ENCODE assay signal across 8 cellular contexts in genomic region chr2:111705711-111706323, GRCh38.
DNase-seq lines count a peak whose midpoint lies in the region; ATAC-seq and TF ChIP-seq lines count a peak whose summit lies in the region.

No MANE protein-coding gene starts in this region.

- H3K9me2 ChIP-seq in OCI-LY7 (ENCODE audit: insufficient read depth, low read length), result no peaks in the 10 kb centered on the region

- intact Hi-C loops in Calu3 (cut with micrococcal nuclease; ENCODE audit: unreplicated experiment), result no loop called here
- intact Hi-C loops in OCI-LY7 (cut with micrococcal nuclease; ENCODE audit: unreplicated experiment), result loop anchor here (1.0 to 10.0 kb wide), 5 partner anchors 35 to 959 kb away; partner anchors contain the start of gene BCL2L11
- intact Hi-C loops in transverse colon (cut with DNase I; ENCODE audit: low total_unique reads), result no loop called here

- DNase-seq in Calu3 (peak; percentile 80), OCI-LY7 (ENCODE audit: low spot score) (peak; percentile 98), kidney tubule cell (ENCODE audit: low spot score) (peak; percentile 99), transverse colon (peak; percentile 54), GDM1 (lab: John Stamatoyannopoulos, UW) (no peak)
- DNase-seq in activated naive CD8-positive, alpha-beta T cell treated with anti-CD3 and anti-CD28 coated beads for 36 hours, result peak; percentile 57

- H3K36me3 ChIP-seq in OCI-LY7 (ENCODE audit: insufficient read depth, low read length) (no peaks in the 10 kb centered on the region), transverse colon (no peaks in the 10 kb centered on the region)

- H3K4me1 Mint-ChIP-seq in Calu3 (ENCODE audit: low read depth, unreplicated experiment), result peaks cover 64% of the 10 kb centered on the region
- H3K4me1 Mint-ChIP-seq in activated naive CD8-positive, alpha-beta T cell treated with anti-CD3 and anti-CD28 coated beads for 36 hours, result peaks cover 21% of the 10 kb centered on the region

- peaks cover 100% of the 10 kb centered on the region for H3K4me1 ChIP-seq in OCI-LY7 (ENCODE audit: insufficient read depth, low read length, poor library complexity, severe bottlenecking)
- peaks cover 0 to 23% (median 4%) of the 10 kb centered on the region in 4 donors for H3K4me1 ChIP-seq in transverse colon

- no peaks in the 10 kb centered on the region for H3K9me3 Mint-ChIP-seq in Calu3 (ENCODE audit: low read depth, unreplicated experiment)
- no peaks in the 10 kb centered on the region for H3K9me3 Mint-ChIP-seq in activated naive CD8-positive, alpha-beta T cell treated with anti-CD3 and anti-CD28 coated beads for 36 hours

- WGBS in transverse colon (ENCODE audit: low coverage in 1 of 2), 2 donors, result 24 to 33% methylated on average over 3 to 6 of the region's 6 CpGs

- TF ChIP-seq CTCF in Calu3 (IDR thresholded peaks at IDR 0.05; ENCODE audit: unreplicated experiment), result no peak
- no peak for TF ChIP-seq CTCF in OCI-LY7 (conservative IDR thresholded peaks at IDR 0.05; ENCODE audit: low read length)
- TF ChIP-seq CTCF in transverse colon (IDR thresholded peaks at IDR 0.05), result no peak

- TF ChIP-seq EP300 in transverse colon (IDR thresholded peaks at IDR 0.05; ENCODE audit: low read depth), result no peak

- H3K79me2 ChIP-seq in OCI-LY7 (ENCODE audit: insufficient read depth, low read depth, low read length), result peaks cover 5% of the 10 kb centered on the region; the same call in 1 of the 2 replicates

- peak; percentile 85 for ATAC-seq in GM19467 (IDR thresholded peaks at IDR 0.05; ENCODE audit: unreplicated experiment)
- ATAC-seq in HG03460 (IDR thresholded peaks at IDR 0.05; ENCODE audit: unreplicated experiment), result peak; percentile 90

- peak overlapping the region; percentile 69 for H3K4me2 ChIP-seq in OCI-LY7 (ENCODE audit: low read length)

- CTCF ChIA-PET in Calu3 (lab: Charles Lee), result interaction anchor here (0.6 to 1.3 kb wide), 3 partner anchors 18 to 46 kb away, joined by 3 to 4 read pairs (median 3); no protein-coding TSS in a partner anchor
- CTCF ChIA-PET in OCI-LY7 (lab: Charles Lee; ENCODE audit: unreplicated experiment), result no interaction called here

- no peaks in the 10 kb centered on the region for H3K27me3 Mint-ChIP-seq in Calu3 (ENCODE audit: unreplicated experiment)
- H3K27me3 Mint-ChIP-seq in activated naive CD8-positive, alpha-beta T cell treated with anti-CD3 and anti-CD28 coated beads for 36 hours, result peaks cover 32% of the 10 kb centered on the region

- BruUV-seq in Calu3 (replicated peaks; lab: Mats Ljungman, UMichigan) (no TSS peak), OCI-LY7 (replicated peaks; lab: Mats Ljungman, UMichigan) (no TSS peak)

- H3K27ac ChIP-seq in OCI-LY7 (ENCODE audit: low read depth, low read length, poor library complexity, severe bottlenecking), result peak overlapping the region; percentile 94
- H3K27ac ChIP-seq in transverse colon, result peak overlapping the region in 2 of 4 donors; percentile 53 to 62

- POLR2A ChIA-PET in OCI-LY7 (lab: Charles Lee), result interaction anchor here (1.1 to 1.6 kb wide), 2 partner anchors 13 to 28 kb away, joined by 3 to 4 read pairs; no protein-coding TSS in a partner anchor

- peak overlapping the region; percentile 57 for H3K27ac Mint-ChIP-seq in Calu3 (ENCODE audit: unreplicated experiment)
- H3K27ac Mint-ChIP-seq in activated naive CD8-positive, alpha-beta T cell treated with anti-CD3 and anti-CD28 coated beads for 36 hours, result peak overlapping the region; percentile 26

- no peaks in the 10 kb centered on the region for H4K20me1 ChIP-seq in OCI-LY7 (ENCODE audit: insufficient read depth, low read length)

- in situ Hi-C loops in transverse colon (cut with MboI; ENCODE audit: low pct_ligation_motif_present in 1 of 4, low pct_unique_long_range_greater_than_20kb in 1 of 4, low sequenced_read_pairs in 3 of 4), result loop anchor here in 1 of 4 donors (25.0 kb wide), 1 partner anchor 594 kb away; the partner anchor contains the start of gene BCL2L11

- no peak for TF ChIP-seq POLR2A in transverse colon (IDR thresholded peaks at IDR 0.05)

- peaks cover 8% of the 10 kb centered on the region for H3K36me3 Mint-ChIP-seq in Calu3 (ENCODE audit: insufficient read depth, unreplicated experiment)
- no peaks in the 10 kb centered on the region for H3K36me3 Mint-ChIP-seq in activated naive CD8-positive, alpha-beta T cell treated with anti-CD3 and anti-CD28 coated beads for 36 hours

- peak overlapping the region; percentile 27 for H3K4me3 Mint-ChIP-seq in Calu3 (ENCODE audit: low read depth, unreplicated experiment)
- peak overlapping the region; percentile 5 for H3K4me3 Mint-ChIP-seq in activated naive CD8-positive, alpha-beta T cell treated with anti-CD3 and anti-CD28 coated beads for 36 hours

- H3K9me3 ChIP-seq in OCI-LY7 (ENCODE audit: low read length) (no peaks in the 10 kb centered on the region), transverse colon (no peaks in the 10 kb centered on the region)

- no peaks in the 10 kb centered on the region for H3K27me3 ChIP-seq in transverse colon

- peak overlapping the region; percentile 43 for H3K4me3 ChIP-seq in OCI-LY7 (ENCODE audit: low read depth, low read length, poor library complexity, severe bottlenecking)
- H3K4me3 ChIP-seq in transverse colon, result no peak overlapping the region

- peak overlapping the region; percentile 35; the same call in 1 of the 2 replicates for H2AFZ ChIP-seq in OCI-LY7 (ENCODE audit: low read length)
